ENCODE assay signal across 11 cellular contexts in the genomic region with DNA sequence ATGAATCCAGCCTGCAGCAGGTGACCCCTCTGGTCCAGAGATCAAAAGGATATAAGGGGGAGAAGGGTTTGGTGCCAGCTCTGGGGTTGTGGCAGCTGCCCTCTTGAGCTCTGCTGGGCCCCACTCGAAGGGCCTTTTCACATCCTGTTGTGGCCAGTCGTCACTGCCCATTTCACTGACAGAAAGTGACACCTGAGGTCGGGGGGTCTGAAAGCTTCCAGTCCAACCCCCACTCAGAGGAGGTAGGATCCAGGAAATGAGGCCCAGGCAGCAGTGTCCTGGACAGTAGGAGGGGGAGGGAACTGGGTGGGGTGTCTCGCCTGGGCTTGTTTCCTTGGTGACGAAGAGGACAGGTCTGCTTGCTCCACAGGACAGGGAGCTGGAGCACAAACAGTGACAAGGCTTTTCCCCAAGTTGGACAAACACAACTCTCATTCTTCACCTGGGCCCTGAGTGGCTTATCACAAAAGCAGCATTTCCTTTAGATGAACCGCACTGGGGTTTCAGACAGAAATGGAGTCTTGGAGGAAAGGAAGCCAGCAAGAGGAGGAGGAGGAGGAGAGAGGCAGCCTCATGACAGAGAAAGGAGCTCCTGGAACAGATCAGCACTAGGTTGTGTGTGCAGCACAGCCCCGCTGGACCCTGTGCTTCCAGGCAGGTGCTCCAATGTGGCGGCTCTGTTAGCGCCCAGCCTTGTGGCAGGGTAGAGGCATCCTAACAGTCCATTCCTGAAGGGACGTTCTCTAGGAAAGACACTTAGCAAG. TPM values are rescaled to one million over a fixed set of nuclear protein-coding genes. Genes with fewer than 3 reads are reported as not detected.
DNase-seq lines count a peak whose midpoint lies in the region; ATAC-seq and TF ChIP-seq lines count a peak whose summit lies in the region.
"Had no signal": no experiment of that assay in that cellular context is flagged by ENCODE, and none has a peak within 500 bp of the region (broad histone marks: within the 10 kb centered on the region; RNA-seq: fewer than 3 reads in every experiment).

No MANE protein-coding gene starts in this region.

- peak; percentile 19; the same call in 2 of the 3 replicates for ATAC-seq in SK-N-SH treated with all-trans-retinoic acid at 6 μM for 48 hours
- peak; percentile 75 for ATAC-seq in upper lobe of right lung

- no peak overlapping the region for H3K4me2 ChIP-seq in mammary epithelial cell (ENCODE audit: insufficient read depth, low read depth, low read length)
- H3K4me2 ChIP-seq: PC-9 had no signal

- dilution Hi-C loops in mammary epithelial cell (cut with HindIII; ENCODE audit: low sequenced_read_pairs) = no loop called here

- DNase-seq in mammary epithelial cell (no peak), MCF 10A (ENCODE audit: unreplicated experiment) (no peak), immature natural killer cell (no peak), upper lobe of right lung (peak; percentile 68), occipital lobe (lab: John Stamatoyannopoulos, UW) (no peak), esophagus squamous epithelium (lab: John Stamatoyannopoulos, UW) (no peak), head of caudate nucleus (no peak)
- DNase-seq: NCI-H1105, PC-9 had no signal

- H3K27ac ChIP-seq in mammary epithelial cell (ENCODE audit: insufficient read depth, low read depth, low read length) = no peak overlapping the region
- peak overlapping the region; percentile 73 for H3K27ac ChIP-seq in upper lobe of right lung
- H3K27ac ChIP-seq in esophagus squamous epithelium = peak overlapping the region in 1 of 4 donors; percentile 77
- H3K27ac ChIP-seq: PC-9 had no signal

- peaks cover 13% of the 10 kb centered on the region for H3K4me1 Mint-ChIP-seq in MCF 10A (ENCODE audit: insufficient read depth, unreplicated experiment)
- H3K4me1 Mint-ChIP-seq in immature natural killer cell = peaks cover 11 to 12% of the 10 kb centered on the region in 2 donors

- BruUV-seq in mammary epithelial cell (replicated peaks; lab: Mats Ljungman, UMichigan) (no TSS peak), MCF 10A (replicated peaks; lab: Mats Ljungman, UMichigan) (no TSS peak)

- H3K9me3 Mint-ChIP-seq in MCF 10A (ENCODE audit: unreplicated experiment) (no peaks in the 10 kb centered on the region), immature natural killer cell (no peaks in the 10 kb centered on the region)
- H3K9me3 Mint-ChIP-seq: dendritic cell treated with granulocyte-macrophage colony-stimulating factor and Interleukin-4, amounts not matched to agents 40 ng/mL and 50 ng/mL, for 4 days had no signal

- H3K27ac Mint-ChIP-seq in MCF 10A (ENCODE audit: low read depth, unreplicated experiment) = no peak overlapping the region
- peak overlapping the region in 5 of 6 donors; percentile 36 to 66 (median 44) for H3K27ac Mint-ChIP-seq in immature natural killer cell
- H3K27ac Mint-ChIP-seq: dendritic cell treated with granulocyte-macrophage colony-stimulating factor and Interleukin-4, amounts not matched to agents 40 ng/mL and 50 ng/mL, for 4 days had no signal

- intact Hi-C loops in mammary epithelial cell (cut with micrococcal nuclease) (no loop called here), MCF 10A (cut with micrococcal nuclease) (no loop called here), upper lobe of right lung (cut with DNase I) (no loop called here), esophagus squamous epithelium (cut with DNase I) (no loop called here), head of caudate nucleus (cut with DNase I) (no loop called here)

- no peak overlapping the region for H3K4me3 Mint-ChIP-seq in MCF 10A (ENCODE audit: unreplicated experiment)
- H3K4me3 Mint-ChIP-seq in immature natural killer cell = no peak overlapping the region
- H3K4me3 Mint-ChIP-seq: dendritic cell treated with granulocyte-macrophage colony-stimulating factor and Interleukin-4, amounts not matched to agents 40 ng/mL and 50 ng/mL, for 4 days had no signal

- H3K27me3 ChIP-seq in mammary epithelial cell (ENCODE audit: insufficient read depth, low read length) (no peaks in the 10 kb centered on the region), upper lobe of right lung (no peaks in the 10 kb centered on the region), esophagus squamous epithelium (no peaks in the 10 kb centered on the region)

- in situ Hi-C loops in mammary epithelial cell (cut with MboI; ENCODE audit: low sequenced_read_pairs in 2 of 2) = no loop called here

- peaks cover 15% of the 10 kb centered on the region for H3K36me3 Mint-ChIP-seq in MCF 10A (ENCODE audit: insufficient read depth, unreplicated experiment)
- H3K36me3 Mint-ChIP-seq in immature natural killer cell = peaks cover 4 to 14% (median 10%) of the 10 kb centered on the region in 3 donors

- H3K9ac ChIP-seq in mammary epithelial cell (ENCODE audit: insufficient read depth, low read length) = no peak overlapping the region

- no peaks in the 10 kb centered on the region for H3K79me2 ChIP-seq in mammary epithelial cell (ENCODE audit: insufficient read depth, low read length)

- H3K4me1 ChIP-seq in mammary epithelial cell (ENCODE audit: insufficient read depth, low read length) = peaks cover 32% of the 10 kb centered on the region
- peaks cover 31% of the 10 kb centered on the region for H3K4me1 ChIP-seq in upper lobe of right lung
- peaks cover 0 to 21% (median 12%) of the 10 kb centered on the region in 3 donors for H3K4me1 ChIP-seq in esophagus squamous epithelium

- no peaks in the 10 kb centered on the region for H4K20me1 ChIP-seq in mammary epithelial cell (ENCODE audit: insufficient read depth, low read length)

- no peak for TF ChIP-seq POLR2A in esophagus squamous epithelium (IDR thresholded peaks at IDR 0.05)

- H3K9me3 ChIP-seq in mammary epithelial cell (replicated peaks; ENCODE audit: insufficient read depth, low read length) (no peaks in the 10 kb centered on the region), upper lobe of right lung (no peaks in the 10 kb centered on the region), esophagus squamous epithelium (no peaks in the 10 kb centered on the region)

- H3K4me3 ChIP-seq in mammary epithelial cell (replicated peaks in 1 of 3; ENCODE audit: insufficient read depth in 1 of 3, low read depth in 2 of 3, low read length in 3 of 3) (no peak overlapping the region), upper lobe of right lung (no peak overlapping the region), esophagus squamous epithelium (no peak overlapping the region)
- H3K4me3 ChIP-seq: PC-9 had no signal

- POLR2A ChIA-PET in MCF 10A (lab: Yijun Ruan, JAX) = interaction anchor here (0.7 to 1.4 kb wide), 2 partner anchors 8 to 46 kb away, joined by 3 to 5 read pairs; no protein-coding TSS in a partner anchor

- 98% methylated on average over 7 of the region's 10 CpGs for WGBS in mammary epithelial cell (ENCODE audit: low coverage, missing lambda C conversion rate)
- 63 to 81% methylated on average over 7 to 9 of the region's 10 CpGs for WGBS in esophagus squamous epithelium, 2 donors

- H3K36me3 ChIP-seq in mammary epithelial cell (ENCODE audit: insufficient read depth, low read length) = peaks cover 3% of the 10 kb centered on the region
- peaks cover 34% of the 10 kb centered on the region for H3K36me3 ChIP-seq in upper lobe of right lung
- peaks cover 0 to 37% (median 10%) of the 10 kb centered on the region in 3 donors for H3K36me3 ChIP-seq in esophagus squamous epithelium

- no peaks in the 10 kb centered on the region for H3K27me3 Mint-ChIP-seq in MCF 10A (ENCODE audit: insufficient read depth, unreplicated experiment)
- H3K27me3 Mint-ChIP-seq in immature natural killer cell (ENCODE audit: low read depth in 3 of 3) = peaks cover 0 to 2% (median 0%) of the 10 kb centered on the region in 3 donors
- H3K27me3 Mint-ChIP-seq: dendritic cell treated with granulocyte-macrophage colony-stimulating factor and Interleukin-4, amounts not matched to agents 40 ng/mL and 50 ng/mL, for 4 days had no signal

- CTCF ChIA-PET in mammary epithelial cell (lab: Charles Lee; ENCODE audit: low non-redundant PET) (interaction anchor here (0.7 kb wide), 2 partner anchors 345 to 838 kb away, joined by 3 to 4 read pairs; no protein-coding TSS in a partner anchor), MCF 10A (lab: Yijun Ruan, JAX) (interaction anchor here (0.6 to 1.5 kb wide), 7 partner anchors 18 to 166 kb away, joined by 3 to 7 read pairs (median 3); a partner anchor contains a TSS)

- H2AFZ ChIP-seq in mammary epithelial cell (ENCODE audit: low read depth, low read length) = peak overlapping the region; percentile 18
- H2AFZ ChIP-seq: PC-9 had no signal

- TF ChIP-seq CTCF in mammary epithelial cell (conservative IDR thresholded peaks at IDR 0.05 in 1 of 2, IDR thresholded peaks at IDR 0.05 in 1 of 2; ENCODE audit: extremely low read depth in 1 of 2, insufficient read depth in 1 of 2, low read depth in 1 of 2, low read length in 2 of 2) (no peak), MCF 10A (IDR thresholded peaks at IDR 0.05; ENCODE audit: unreplicated experiment) (no peak), upper lobe of right lung (IDR thresholded peaks at IDR 0.05) (no peak), esophagus squamous epithelium (IDR thresholded peaks at IDR 0.05) (no peak)

RNA-seq across cellular contexts. Expression of a gene that starts 11.0 kb away (rescaled TPM):
- total RNA-seq in mammary epithelial cell = 1 to 10 TPM; 1.3 to 4.8 TPM
- polyA plus RNA-seq in mammary epithelial cell = 2.2 TPM
- polyA minus RNA-seq in mammary epithelial cell = not detected
- total RNA-seq in MCF 10A (2022) = 3.9 and 5.3 TPM in 2 replicates
- 1 to 10 TPM in 1 of 3 donors, under 1 TPM in 1, not detected in 1; 0.80 to 2.1 TPM for polyA plus RNA-seq in immature natural killer cell
- 8.5 TPM for total RNA-seq in upper lobe of right lung
- 6.7 TPM for total RNA-seq in occipital lobe
- total RNA-seq in esophagus squamous epithelium = 1 to 10 TPM in 2 of 4 donors, under 1 TPM in 2; 0.31 to 5.5 (median 1.5) TPM

RNA-seq across cellular contexts. Expression of a gene that starts 11.9 kb away (rescaled TPM):
- total RNA-seq in mammary epithelial cell (1 to 10 TPM; 1.5 to 1.7 TPM), MCF 10A (2022) (0.93 and 1.5 TPM in 2 replicates), upper lobe of right lung (14.2 TPM), occipital lobe (0.62 TPM), esophagus squamous epithelium (10 to 100 TPM in 3 of 4 donors, 1 to 10 TPM in 1; 5.1 to 11.4 (median 10.8) TPM)
- polyA plus RNA-seq in mammary epithelial cell (0.25 TPM), immature natural killer cell (not detected)
- polyA minus RNA-seq in mammary epithelial cell = not detected

RNA-seq across cellular contexts. Expression of a gene that starts 18.8 kb away (rescaled TPM):
- total RNA-seq in mammary epithelial cell = 100 to 1,000 TPM in 1 of 2 donors, 10 to 100 TPM in 1; 59.7 to 175 TPM
- polyA plus RNA-seq in mammary epithelial cell = 485 TPM
- polyA minus RNA-seq in mammary epithelial cell = 153 TPM
- 202 and 227 TPM in 2 replicates for total RNA-seq in MCF 10A (2022)
- 100 to 1,000 TPM; 291 to 367 (median 304) TPM for polyA plus RNA-seq in immature natural killer cell
- total RNA-seq in upper lobe of right lung = 138 TPM
- total RNA-seq in occipital lobe = 34.2 TPM
- total RNA-seq in esophagus squamous epithelium = 100 to 1,000 TPM; 116 to 182 (median 150) TPM

RNA-seq across cellular contexts. Expression of a gene that starts 21.5 kb away (rescaled TPM):
- not detected for total RNA-seq in mammary epithelial cell
- not detected for polyA plus RNA-seq in mammary epithelial cell
- not detected for polyA minus RNA-seq in mammary epithelial cell
- not detected in 2 replicates for total RNA-seq in MCF 10A (2022)
- polyA plus RNA-seq in immature natural killer cell = not detected
- 1,050 TPM for total RNA-seq in upper lobe of right lung
- not detected for total RNA-seq in occipital lobe
- total RNA-seq in esophagus squamous epithelium = under 1 TPM in 1 of 4 donors, not detected in 3; 0.95 TPM
- total RNA-seq: PC-9 had no signal

RNA-seq across cellular contexts. Expression of a gene that starts 33.3 kb away (rescaled TPM):
- total RNA-seq in mammary epithelial cell = 10 to 100 TPM; 25.9 to 29.0 TPM
- polyA plus RNA-seq in mammary epithelial cell = 10.9 TPM
- polyA minus RNA-seq in mammary epithelial cell = 10.8 TPM
- 11.8 and 16.2 TPM in 2 replicates for total RNA-seq in MCF 10A (2022)
- 10 to 100 TPM; 18.9 to 62.3 (median 23.9) TPM for polyA plus RNA-seq in immature natural killer cell
- 40.3 TPM for total RNA-seq in upper lobe of right lung
- 3.4 TPM for total RNA-seq in occipital lobe
- 10 to 100 TPM in 3 of 4 donors, 1 to 10 TPM in 1; 7.0 to 17.5 (median 13.4) TPM for total RNA-seq in esophagus squamous epithelium
